In genomic region chr11:118911113-118911879, GRCh38 we compare ENCODE assay signal across 1 cellular context.
TF ChIP-seq lines count a peak whose summit lies in the region.

No MANE protein-coding gene starts in this region.

TF ChIP-seq in HepG2, 621 proteins besides CTCF, POLR2A, EP300 and RAD21 (continued from another document and continues in another):
- TF ChIP-seq ZNF558 (CRISPR knock-in tag; IDR thresholded peaks at IDR 0.05; ENCODE audit: borderline replicate concordance): 0 out of 2 replicates have a peak, but pooled peaks have one; percentile 71
- TF ChIP-seq, protein P1, sequence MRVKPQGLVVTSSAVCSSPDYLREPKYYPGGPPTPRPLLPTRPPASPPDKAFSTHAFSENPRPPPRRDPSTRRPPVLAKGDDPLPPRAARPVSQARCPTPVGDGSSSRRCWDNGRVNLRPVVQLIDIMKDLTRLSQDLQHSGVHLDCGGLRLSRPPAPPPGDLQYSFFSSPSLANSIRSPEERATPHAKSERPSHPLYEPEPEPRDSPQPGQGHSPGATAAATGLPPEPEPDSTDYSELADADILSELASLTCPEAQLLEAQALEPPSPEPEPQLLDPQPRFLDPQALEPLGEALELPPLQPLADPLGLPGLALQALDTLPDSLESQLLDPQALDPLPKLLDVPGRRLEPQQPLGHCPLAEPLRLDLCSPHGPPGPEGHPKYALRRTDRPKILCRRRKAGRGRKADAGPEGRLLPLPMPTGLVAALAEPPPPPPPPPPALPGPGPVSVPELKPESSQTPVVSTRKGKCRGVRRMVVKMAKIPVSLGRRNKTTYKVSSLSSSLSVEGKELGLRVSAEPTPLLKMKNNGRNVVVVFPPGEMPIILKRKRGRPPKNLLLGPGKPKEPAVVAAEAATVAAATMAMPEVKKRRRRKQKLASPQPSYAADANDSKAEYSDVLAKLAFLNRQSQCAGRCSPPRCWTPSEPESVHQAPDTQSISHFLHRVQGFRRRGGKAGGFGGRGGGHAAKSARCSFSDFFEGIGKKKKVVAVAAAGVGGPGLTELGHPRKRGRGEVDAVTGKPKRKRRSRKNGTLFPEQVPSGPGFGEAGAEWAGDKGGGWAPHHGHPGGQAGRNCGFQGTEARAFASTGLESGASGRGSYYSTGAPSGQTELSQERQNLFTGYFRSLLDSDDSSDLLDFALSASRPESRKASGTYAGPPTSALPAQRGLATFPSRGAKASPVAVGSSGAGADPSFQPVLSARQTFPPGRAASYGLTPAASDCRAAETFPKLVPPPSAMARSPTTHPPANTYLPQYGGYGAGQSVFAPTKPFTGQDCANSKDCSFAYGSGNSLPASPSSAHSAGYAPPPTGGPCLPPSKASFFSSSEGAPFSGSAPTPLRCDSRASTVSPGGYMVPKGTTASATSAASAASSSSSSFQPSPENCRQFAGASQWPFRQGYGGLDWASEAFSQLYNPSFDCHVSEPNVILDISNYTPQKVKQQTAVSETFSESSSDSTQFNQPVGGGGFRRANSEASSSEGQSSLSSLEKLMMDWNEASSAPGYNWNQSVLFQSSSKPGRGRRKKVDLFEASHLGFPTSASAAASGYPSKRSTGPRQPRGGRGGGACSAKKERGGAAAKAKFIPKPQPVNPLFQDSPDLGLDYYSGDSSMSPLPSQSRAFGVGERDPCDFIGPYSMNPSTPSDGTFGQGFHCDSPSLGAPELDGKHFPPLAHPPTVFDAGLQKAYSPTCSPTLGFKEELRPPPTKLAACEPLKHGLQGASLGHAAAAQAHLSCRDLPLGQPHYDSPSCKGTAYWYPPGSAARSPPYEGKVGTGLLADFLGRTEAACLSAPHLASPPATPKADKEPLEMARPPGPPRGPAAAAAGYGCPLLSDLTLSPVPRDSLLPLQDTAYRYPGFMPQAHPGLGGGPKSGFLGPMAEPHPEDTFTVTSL (CRISPR knock-in tag; IDR thresholded peaks at IDR 0.05; ENCODE audit: borderline replicate concordance): peak; percentile 37; the same call in 1 of the 2 replicates
- peak; percentile 53 for TF ChIP-seq BCL6 (CRISPR knock-in tag; IDR thresholded peaks at IDR 0.05)
- no peak for TF ChIP-seq FIP1L1 (IDR thresholded peaks at IDR 0.05; ENCODE audit: borderline replicate concordance, insufficient read depth, low read depth, low read length)
- no peak for TF ChIP-seq ZNF569 (CRISPR knock-in tag; IDR thresholded peaks at IDR 0.05; ENCODE audit: borderline replicate concordance)
- TF ChIP-seq ZNF576 (CRISPR knock-in tag; IDR thresholded peaks at IDR 0.05): no peak
- no peak; the same call in 1 of the 2 replicates for TF ChIP-seq GFI1 (CRISPR knock-in tag; IDR thresholded peaks at IDR 0.05; ENCODE audit: borderline replicate concordance)
- peak; percentile 30; the same call in 1 of the 2 replicates for TF ChIP-seq ZNF746 (CRISPR knock-in tag; IDR thresholded peaks at IDR 0.05)
- TF ChIP-seq, protein P2, sequence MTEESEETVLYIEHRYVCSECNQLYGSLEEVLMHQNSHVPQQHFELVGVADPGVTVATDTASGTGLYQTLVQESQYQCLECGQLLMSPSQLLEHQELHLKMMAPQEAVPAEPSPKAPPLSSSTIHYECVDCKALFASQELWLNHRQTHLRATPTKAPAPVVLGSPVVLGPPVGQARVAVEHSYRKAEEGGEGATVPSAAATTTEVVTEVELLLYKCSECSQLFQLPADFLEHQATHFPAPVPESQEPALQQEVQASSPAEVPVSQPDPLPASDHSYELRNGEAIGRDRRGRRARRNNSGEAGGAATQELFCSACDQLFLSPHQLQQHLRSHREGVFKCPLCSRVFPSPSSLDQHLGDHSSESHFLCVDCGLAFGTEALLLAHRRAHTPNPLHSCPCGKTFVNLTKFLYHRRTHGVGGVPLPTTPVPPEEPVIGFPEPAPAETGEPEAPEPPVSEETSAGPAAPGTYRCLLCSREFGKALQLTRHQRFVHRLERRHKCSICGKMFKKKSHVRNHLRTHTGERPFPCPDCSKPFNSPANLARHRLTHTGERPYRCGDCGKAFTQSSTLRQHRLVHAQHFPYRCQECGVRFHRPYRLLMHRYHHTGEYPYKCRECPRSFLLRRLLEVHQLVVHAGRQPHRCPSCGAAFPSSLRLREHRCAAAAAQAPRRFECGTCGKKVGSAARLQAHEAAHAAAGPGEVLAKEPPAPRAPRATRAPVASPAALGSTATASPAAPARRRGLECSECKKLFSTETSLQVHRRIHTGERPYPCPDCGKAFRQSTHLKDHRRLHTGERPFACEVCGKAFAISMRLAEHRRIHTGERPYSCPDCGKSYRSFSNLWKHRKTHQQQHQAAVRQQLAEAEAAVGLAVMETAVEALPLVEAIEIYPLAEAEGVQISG (CRISPR knock-in tag; IDR thresholded peaks at IDR 0.05): no peak
- TF ChIP-seq ZKSCAN1 (IDR thresholded peaks at IDR 0.05; ENCODE audit: low read length): no peak
- TF ChIP-seq SCMH1 (CRISPR knock-in tag; IDR thresholded peaks at IDR 0.05; ENCODE audit: borderline replicate concordance): no peak
- TF ChIP-seq, protein P3, sequence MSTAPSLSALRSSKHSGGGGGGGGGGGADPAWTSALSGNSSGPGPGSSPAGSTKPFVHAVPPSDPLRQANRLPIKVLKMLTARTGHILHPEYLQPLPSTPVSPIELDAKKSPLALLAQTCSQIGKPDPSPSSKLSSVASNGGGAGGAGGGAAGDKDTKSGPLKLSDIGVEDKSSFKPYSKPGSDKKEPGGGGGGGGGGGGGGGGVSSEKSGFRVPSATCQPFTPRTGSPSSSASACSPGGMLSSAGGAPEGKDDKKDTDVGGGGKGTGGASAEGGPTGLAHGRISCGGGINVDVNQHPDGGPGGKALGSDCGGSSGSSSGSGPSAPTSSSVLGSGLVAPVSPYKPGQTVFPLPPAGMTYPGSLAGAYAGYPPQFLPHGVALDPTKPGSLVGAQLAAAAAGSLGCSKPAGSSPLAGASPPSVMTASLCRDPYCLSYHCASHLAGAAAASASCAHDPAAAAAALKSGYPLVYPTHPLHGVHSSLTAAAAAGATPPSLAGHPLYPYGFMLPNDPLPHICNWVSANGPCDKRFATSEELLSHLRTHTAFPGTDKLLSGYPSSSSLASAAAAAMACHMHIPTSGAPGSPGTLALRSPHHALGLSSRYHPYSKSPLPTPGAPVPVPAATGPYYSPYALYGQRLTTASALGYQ (CRISPR knock-in tag; IDR thresholded peaks at IDR 0.05): 0 out of 2 replicates have a peak, but pooled peaks have one; percentile 17
- no peak for TF ChIP-seq ZNF264 (CRISPR knock-in tag; IDR thresholded peaks at IDR 0.05)
- no peak for TF ChIP-seq SOX5 (CRISPR knock-in tag; IDR thresholded peaks at IDR 0.05; ENCODE audit: borderline replicate concordance)
- TF ChIP-seq, protein P4, sequence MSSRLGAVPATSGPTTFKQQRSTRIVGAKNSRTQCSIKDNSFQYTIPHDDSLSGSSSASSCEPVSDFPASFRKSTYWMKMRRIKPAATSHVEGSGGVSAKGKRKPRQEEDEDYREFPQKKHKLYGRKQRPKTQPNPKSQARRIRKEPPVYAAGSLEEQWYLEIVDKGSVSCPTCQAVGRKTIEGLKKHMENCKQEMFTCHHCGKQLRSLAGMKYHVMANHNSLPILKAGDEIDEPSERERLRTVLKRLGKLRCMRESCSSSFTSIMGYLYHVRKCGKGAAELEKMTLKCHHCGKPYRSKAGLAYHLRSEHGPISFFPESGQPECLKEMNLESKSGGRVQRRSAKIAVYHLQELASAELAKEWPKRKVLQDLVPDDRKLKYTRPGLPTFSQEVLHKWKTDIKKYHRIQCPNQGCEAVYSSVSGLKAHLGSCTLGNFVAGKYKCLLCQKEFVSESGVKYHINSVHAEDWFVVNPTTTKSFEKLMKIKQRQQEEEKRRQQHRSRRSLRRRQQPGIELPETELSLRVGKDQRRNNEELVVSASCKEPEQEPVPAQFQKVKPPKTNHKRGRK (CRISPR knock-in tag; IDR thresholded peaks at IDR 0.05): no peak
- no peak for TF ChIP-seq ZNF20 (CRISPR knock-in tag; IDR thresholded peaks at IDR 0.05)
- no peak for TF ChIP-seq KDM5B (CRISPR knock-in tag; IDR thresholded peaks at IDR 0.05; ENCODE audit: borderline replicate concordance)
- TF ChIP-seq ZNF282 (IDR thresholded peaks at IDR 0.05; ENCODE audit: partially characterized antibody): no peak
- peak; percentile 16; the same call in 1 of the 2 replicates for TF ChIP-seq ZNF460 (CRISPR knock-in tag; IDR thresholded peaks at IDR 0.05; ENCODE audit: borderline replicate concordance)
- TF ChIP-seq, protein P5, sequence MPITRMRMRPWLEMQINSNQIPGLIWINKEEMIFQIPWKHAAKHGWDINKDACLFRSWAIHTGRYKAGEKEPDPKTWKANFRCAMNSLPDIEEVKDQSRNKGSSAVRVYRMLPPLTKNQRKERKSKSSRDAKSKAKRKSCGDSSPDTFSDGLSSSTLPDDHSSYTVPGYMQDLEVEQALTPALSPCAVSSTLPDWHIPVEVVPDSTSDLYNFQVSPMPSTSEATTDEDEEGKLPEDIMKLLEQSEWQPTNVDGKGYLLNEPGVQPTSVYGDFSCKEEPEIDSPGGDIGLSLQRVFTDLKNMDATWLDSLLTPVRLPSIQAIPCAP (CRISPR knock-in tag; IDR thresholded peaks at IDR 0.05; ENCODE audit: low read depth): no peak
- no peak for TF ChIP-seq IKZF5 (CRISPR knock-in tag; IDR thresholded peaks at IDR 0.05)
- no peak for TF ChIP-seq ZNF567 (CRISPR knock-in tag; IDR thresholded peaks at IDR 0.05; ENCODE audit: borderline replicate concordance)
- TF ChIP-seq ZNF143 (CRISPR knock-in tag; IDR thresholded peaks at IDR 0.05): no peak
- TF ChIP-seq ATF4 (CRISPR knock-in tag; IDR thresholded peaks at IDR 0.05): no peak
- no peak for TF ChIP-seq ZNF709 (CRISPR knock-in tag; IDR thresholded peaks at IDR 0.05)
- TF ChIP-seq, protein P6, sequence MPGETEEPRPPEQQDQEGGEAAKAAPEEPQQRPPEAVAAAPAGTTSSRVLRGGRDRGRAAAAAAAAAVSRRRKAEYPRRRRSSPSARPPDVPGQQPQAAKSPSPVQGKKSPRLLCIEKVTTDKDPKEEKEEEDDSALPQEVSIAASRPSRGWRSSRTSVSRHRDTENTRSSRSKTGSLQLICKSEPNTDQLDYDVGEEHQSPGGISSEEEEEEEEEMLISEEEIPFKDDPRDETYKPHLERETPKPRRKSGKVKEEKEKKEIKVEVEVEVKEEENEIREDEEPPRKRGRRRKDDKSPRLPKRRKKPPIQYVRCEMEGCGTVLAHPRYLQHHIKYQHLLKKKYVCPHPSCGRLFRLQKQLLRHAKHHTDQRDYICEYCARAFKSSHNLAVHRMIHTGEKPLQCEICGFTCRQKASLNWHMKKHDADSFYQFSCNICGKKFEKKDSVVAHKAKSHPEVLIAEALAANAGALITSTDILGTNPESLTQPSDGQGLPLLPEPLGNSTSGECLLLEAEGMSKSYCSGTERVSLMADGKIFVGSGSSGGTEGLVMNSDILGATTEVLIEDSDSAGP (CRISPR knock-in tag; IDR thresholded peaks at IDR 0.05; ENCODE audit: borderline replicate concordance): 0 out of 2 replicates have a peak, but pooled peaks have one; percentile 46
- no peak for TF ChIP-seq ATF5 (CRISPR knock-in tag; IDR thresholded peaks at IDR 0.05; ENCODE audit: low read depth)
- TF ChIP-seq NBN (conservative IDR thresholded peaks at IDR 0.05): no peak
- no peak for TF ChIP-seq CREB1 (IDR thresholded peaks at IDR 0.05)
- TF ChIP-seq CREB1 (CRISPR knock-in tag; IDR thresholded peaks at IDR 0.05): no peak
- TF ChIP-seq XBP1 (CRISPR knock-in tag; IDR thresholded peaks at IDR 0.05): no peak
- TF ChIP-seq SMYD3 (CRISPR knock-in tag; IDR thresholded peaks at IDR 0.05): no peak
- 0 out of 4 replicates have a peak, but pooled peaks of 1 of the 2 experiments have one; percentile 17 for TF ChIP-seq NR2F1 (CRISPR knock-in tag; IDR thresholded peaks at IDR 0.05)
- no peak for TF ChIP-seq FOXA1 (IDR thresholded peaks at IDR 0.05)
- TF ChIP-seq FOXA1 (CRISPR knock-in tag; IDR thresholded peaks at IDR 0.05): no peak
- no peak for TF ChIP-seq SYNCRIP (IDR thresholded peaks at IDR 0.05; ENCODE audit: insufficient read depth, low read depth, low read length)
- no peak for TF ChIP-seq NFRKB (IDR thresholded peaks at IDR 0.05)
- TF ChIP-seq MAF1 (CRISPR knock-in tag; IDR thresholded peaks at IDR 0.05; ENCODE audit: borderline replicate concordance): no peak
- no peak for TF ChIP-seq IRF9 (CRISPR knock-in tag; IDR thresholded peaks at IDR 0.05; ENCODE audit: borderline replicate concordance)
- TF ChIP-seq MTA1 (CRISPR knock-in tag; IDR thresholded peaks at IDR 0.05; ENCODE audit: borderline replicate concordance): peak; percentile 87; the same call in 1 of the 2 replicates
- TF ChIP-seq NR1H2 (CRISPR knock-in tag; IDR thresholded peaks at IDR 0.05; ENCODE audit: borderline replicate concordance, low read depth): no peak
- no peak for TF ChIP-seq DNMT3B (CRISPR knock-in tag; conservative IDR thresholded peaks at IDR 0.05)
- no peak for TF ChIP-seq ZNF598 (CRISPR knock-in tag; IDR thresholded peaks at IDR 0.05; ENCODE audit: borderline replicate concordance)
- 0 out of 2 replicates have a peak, but pooled peaks have one; percentile 39 for TF ChIP-seq ZNF619 (CRISPR knock-in tag; IDR thresholded peaks at IDR 0.05)
